9 cellular contexts compared by ENCODE assay signal in genomic region chr2:170817999-170818293, GRCh38. TPM values are rescaled to one million over a fixed set of nuclear protein-coding genes. Genes with fewer than 3 reads are reported as not detected.
A peak's percentile ranks its signal among the peaks of the same experiment; 100 is the strongest.
DNase-seq lines count a peak whose midpoint lies in the region; ATAC-seq, FAIRE-seq and TF ChIP-seq lines count a peak whose summit lies in the region.
"Had no signal": no experiment of that assay in that cellular context is flagged by ENCODE, and none has a peak within 500 bp of the region (broad histone marks: within the 10 kb centered on the region; RNA-seq: fewer than 3 reads in every experiment).

No MANE protein-coding gene starts in this region.

- H3K4me3 Mint-ChIP-seq in naive B cell, result peak overlapping the region; percentile 72 to 91 (median 84)

- RAD21 ChIA-PET in GM12878 (lab: Charles Lee; ENCODE audit: unreplicated experiment), result interaction anchor here (3.3 kb wide), 1 partner anchor 55 kb away, joined by 16 read pairs; no protein-coding TSS in a partner anchor

- FAIRE-seq in GM12878 (lab: Jason Lieb, UNC), result no peak

- peaks cover 16% of the 10 kb centered on the region for H3K4me1 ChIP-seq in GM12878 (ENCODE audit: control insufficient read depth, insufficient read depth, low read length)

- peak overlapping the region; percentile 91; the same call in 1 of the 2 replicates for H3K4me2 ChIP-seq in GM12878 (ENCODE audit: control insufficient read depth, insufficient read depth)

- H3K27me3 ChIP-seq in H7 (ENCODE audit: control insufficient read depth, insufficient read depth, low read length) (peaks cover 98% of the 10 kb centered on the region), GM12878 (replicated peaks in 1 of 2; ENCODE audit: control insufficient read depth in 2 of 2, insufficient read depth in 2 of 2, low read length in 1 of 2) (peaks cover 10 to 52% of the 10 kb centered on the region in 2 experiments)

- H3K79me2 ChIP-seq in GM12878 (ENCODE audit: control insufficient read depth, insufficient read depth, low read length), result no peaks in the 10 kb centered on the region

- intact Hi-C loops in GM12878 (cut with micrococcal nuclease; ENCODE audit: unreplicated experiment), result loop anchor here (5.0 to 10.0 kb wide), 2 partner anchors 333 to 886 kb away; no protein-coding TSS in a partner anchor

- TF ChIP-seq CTCF in AG10803 (conservative IDR thresholded peaks at IDR 0.05; ENCODE audit: low read length), result no peak
- no peak for TF ChIP-seq CTCF in GM12878 (IDR thresholded peaks at IDR 0.05 in 2 of 3, conservative IDR thresholded peaks at IDR 0.05 in 1 of 3; ENCODE audit: control insufficient read depth in 2 of 3, extremely low read depth in 1 of 3, insufficient read depth in 1 of 3, low read depth in 3 of 3, low read length in 3 of 3)

- no TSS peak for BruUV-seq in GM12878 (replicated peaks; lab: Mats Ljungman, UMichigan)

- ATAC-seq in GM12878, result peak; percentile 2; the same call in 2 of the 3 replicates
- ATAC-seq in naive B cell (ENCODE audit: low read depth in 2 of 2), result no peak
- ATAC-seq in GM21515 (IDR thresholded peaks at IDR 0.05; ENCODE audit: unreplicated experiment), result no peak

- TF ChIP-seq RAD21 in GM12878 (IDR thresholded peaks at IDR 0.05; ENCODE audit: insufficient read depth, low read depth, low read length), result no peak

- peak overlapping the region in 2 of 6 donors; percentile 18 to 87 for H3K27ac Mint-ChIP-seq in naive B cell

- TF ChIP-seq POLR2A in GM12878 (IDR thresholded peaks at IDR 0.05; ENCODE audit: low read depth, low read length), result no peak

- WGBS in GM12878 (ENCODE audit: insufficient coverage, insufficient replicate concordance, low lambda C conversion rate, missing lambda C conversion rate), result 0% methylated on average over 2 of the region's 23 CpGs

- H3K4me3 ChIP-seq in AG10803 (ENCODE audit: low read length) (peak overlapping the region; percentile 72), H7 (ENCODE audit: insufficient read depth, low read depth, low read length) (peak overlapping the region; percentile 50), GM12878 (peak overlapping the region; percentile 54; the same call in 1 of the 2 replicates)

- H3K4me1 Mint-ChIP-seq in naive B cell, result peaks cover 52 to 76% (median 66%) of the 10 kb centered on the region in 3 donors

- DNase-seq in AG10803 (ENCODE audit: low read depth) (peak; percentile 32), H7 (peak; percentile 77), GM12878 (ENCODE audit: low read depth, low spot score) (no peak), naive B cell (no peak), cortex of kidney (lab: John Stamatoyannopoulos, UW) (no peak), C1 segment of cervical spinal cord (lab: John Stamatoyannopoulos, UW) (no peak), NCI-H510A (lab: John Stamatoyannopoulos, UW) (no peak)
- DNase-seq: KBM-7 had no signal

- TF ChIP-seq EP300 in GM12878 (IDR thresholded peaks at IDR 0.05; ENCODE audit: borderline replicate concordance in 1 of 2, control insufficient read depth in 1 of 2, low read depth in 2 of 2, low read length in 2 of 2), result no peak

- CTCF ChIA-PET in GM12878 (lab: Yijun Ruan, JAX), result interaction anchor here (1.3 kb wide), 1 partner anchor 55 kb away, joined by 4 read pairs; no protein-coding TSS in a partner anchor

- peaks cover 6 to 19% of the 10 kb centered on the region in 2 donors for H3K36me3 Mint-ChIP-seq in naive B cell

- H2AFZ ChIP-seq in GM12878 (ENCODE audit: control insufficient read depth, low read depth, low read length), result peak overlapping the region; percentile 64; the same call in 1 of the 2 replicates

- H3K27me3 Mint-ChIP-seq in naive B cell, result peaks cover 73 to 95% (median 87%) of the 10 kb centered on the region in 3 donors

- SMC1A ChIA-PET in GM12878 (lab: Charles Lee; ENCODE audit: uncharacterized antibody, unreplicated experiment), result interaction anchor here (1.4 kb wide), 1 partner anchor 60 kb away, joined by 4 read pairs; no protein-coding TSS in a partner anchor

- H3K9me3 ChIP-seq in GM12878 (replicated peaks; ENCODE audit: control insufficient read depth, insufficient read depth, low read length), result no peaks in the 10 kb centered on the region; the same call in 2 of the 3 replicates

- H4K20me1 ChIP-seq in GM12878 (ENCODE audit: control insufficient read depth, insufficient read depth), result 0 out of 2 replicates have a peak, but pooled peaks cover 4% of the 10 kb centered on the region

- H3K9ac ChIP-seq in GM12878 (ENCODE audit: control insufficient read depth, insufficient read depth, low read length), result no peak overlapping the region

- H3K36me3 ChIP-seq in H7 (replicated peaks; ENCODE audit: control insufficient read depth, insufficient read depth, low read length) (no peaks in the 10 kb centered on the region), GM12878 (ENCODE audit: control insufficient read depth in 2 of 2, insufficient read depth in 2 of 2, low read length in 1 of 2) (no peaks in the 10 kb centered on the region)

- in situ Hi-C loops in GM12878 (cut with MboI), result loop anchor here (5.0 kb wide), 1 partner anchor 886 kb away; no protein-coding TSS in a partner anchor

- H3K9me3 Mint-ChIP-seq in naive B cell, result peaks cover 4 to 33% (median 17%) of the 10 kb centered on the region in 7 donors

- POLR2A ChIA-PET in GM12878 (lab: Charles Lee), result no interaction called here

- no peak overlapping the region for H3K27ac ChIP-seq in GM12878 (ENCODE audit: control insufficient read depth, insufficient read depth)

TF ChIP-seq in GM12878, 131 proteins besides CTCF, POLR2A, EP300 and RAD21:
- TF ChIP-seq RFX5 (IDR thresholded peaks at IDR 0.05; ENCODE audit: low read depth, low read length), result no peak
- TF ChIP-seq HDAC6 (IDR thresholded peaks at IDR 0.05; ENCODE audit: unreplicated experiment), result no peak
- TF ChIP-seq CREB1 (IDR thresholded peaks at IDR 0.05; ENCODE audit: low read depth), result no peak
- no peak for TF ChIP-seq NFXL1 (IDR thresholded peaks at IDR 0.05; ENCODE audit: borderline replicate concordance)
- no peak for TF ChIP-seq SPI1 (IDR thresholded peaks at IDR 0.05; ENCODE audit: borderline replicate concordance, insufficient read depth, low read depth, low read length)
- TF ChIP-seq SMAD1 (IDR thresholded peaks at IDR 0.05; ENCODE audit: low read depth, partially characterized antibody), result no peak
- TF ChIP-seq, protein P1, sequence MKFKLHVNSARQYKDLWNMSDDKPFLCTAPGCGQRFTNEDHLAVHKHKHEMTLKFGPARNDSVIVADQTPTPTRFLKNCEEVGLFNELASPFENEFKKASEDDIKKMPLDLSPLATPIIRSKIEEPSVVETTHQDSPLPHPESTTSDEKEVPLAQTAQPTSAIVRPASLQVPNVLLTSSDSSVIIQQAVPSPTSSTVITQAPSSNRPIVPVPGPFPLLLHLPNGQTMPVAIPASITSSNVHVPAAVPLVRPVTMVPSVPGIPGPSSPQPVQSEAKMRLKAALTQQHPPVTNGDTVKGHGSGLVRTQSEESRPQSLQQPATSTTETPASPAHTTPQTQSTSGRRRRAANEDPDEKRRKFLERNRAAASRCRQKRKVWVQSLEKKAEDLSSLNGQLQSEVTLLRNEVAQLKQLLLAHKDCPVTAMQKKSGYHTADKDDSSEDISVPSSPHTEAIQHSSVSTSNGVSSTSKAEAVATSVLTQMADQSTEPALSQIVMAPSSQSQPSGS (IDR thresholded peaks at IDR 0.05; ENCODE audit: low read length), result no peak

RNA-seq across cellular contexts. Expression of gene GAD1, which starts 1.3 kb away (rescaled TPM):
- 19.3 and 25.8 TPM in 2 replicates for total RNA-seq in H7 (2014; rRNA removed; shearing (Covaris generic))
- total RNA-seq in GM12878 (2013; cell fraction: nucleolus; rRNA removed), result 13.6 and 16.1 TPM in 2 replicates
- total RNA-seq in GM12878 (2014; rRNA removed) (0.23 and 0.44 TPM in 2 replicates), GM12878 (2014; rRNA removed; fragmentation: Illumina TruSeq; extraction: Trizol) (0.04 and 0.18 TPM in 2 replicates), GM12878 (2021) (0.43 and 0.62 TPM in 2 replicates)
- polyA plus RNA-seq in GM12878 (2011; ENCODE audit: low read depth), result 0.75 TPM
- polyA plus RNA-seq in GM12878 (2011; rRNA removed) (2.8 and 3.4 TPM in 2 replicates), GM12878 (2014; fragmentation: Illumina TruSeq; extraction: Trizol) (0.05 and 0.22 TPM in 2 replicates), GM12878 (2014; fragmentation: Nextera tagmentation; extraction: Ambion mirVana) (under 1 TPM; 0.06 to 0.07 TPM), GM12878 (2014; rRNA removed) (0.04 and 1.1 TPM in 2 replicates), GM12878 (2016; fragmentation: Nextera tagmentation; extraction: Ambion mirVana) (1 to 10 TPM in 1 of 2 experiments, under 1 TPM in 1; 0.78 to 1.1 TPM), naive B cell (ENCODE audit: low read depth in 6 of 6) (not detected)
- 3.1 and 3.7 TPM in 2 replicates for polyA plus RNA-seq in GM12878 (2011; cell fraction: cytosol; rRNA removed)
- 10.4 and 10.9 TPM in 2 replicates for polyA plus RNA-seq in GM12878 (2011; cell fraction: nucleus; rRNA removed)
- 1.7 and 2.1 TPM in 2 replicates for polyA plus RNA-seq in GM12878 (2012)
- 1.7 and 3.1 TPM in 2 replicates for polyA minus RNA-seq in GM12878 (2011; rRNA and poly(A)+ RNA removed)
- 1.2 and 1.9 TPM in 2 replicates for polyA minus RNA-seq in GM12878 (2011; cell fraction: cytosol; rRNA and poly(A)+ RNA removed)
- polyA minus RNA-seq in GM12878 (2011; cell fraction: nucleus; rRNA and poly(A)+ RNA removed), result 2.4 and 2.7 TPM in 2 replicates

RNA-seq across cellular contexts. Expression of gene ERICH2, which starts 47.8 kb away (rescaled TPM):
- 0.89 TPM in 1 of 2 replicates, not detected in the other for total RNA-seq in H7 (2014; rRNA removed; shearing (Covaris generic))
- total RNA-seq in GM12878 (2013; cell fraction: nucleolus; rRNA removed), result not detected in 2 replicates
- not detected in 2 replicates for total RNA-seq in GM12878 (2014; rRNA removed)
- not detected in 2 replicates for total RNA-seq in GM12878 (2014; rRNA removed; fragmentation: Illumina TruSeq; extraction: Trizol)
- total RNA-seq in GM12878 (2021), result not detected in 2 replicates
- polyA plus RNA-seq in GM12878 (2011; ENCODE audit: low read depth), result not detected
- 0.33 TPM in 1 of 2 replicates, not detected in the other for polyA plus RNA-seq in GM12878 (2011; rRNA removed)
- not detected in 2 replicates for polyA plus RNA-seq in GM12878 (2011; cell fraction: cytosol; rRNA removed)
- not detected in 2 replicates for polyA plus RNA-seq in GM12878 (2011; cell fraction: nucleus; rRNA removed)
- not detected in 2 replicates for polyA plus RNA-seq in GM12878 (2012)
- polyA plus RNA-seq in GM12878 (2014; fragmentation: Illumina TruSeq; extraction: Trizol), result not detected in 2 replicates
- not detected for polyA plus RNA-seq in GM12878 (2014; fragmentation: Nextera tagmentation; extraction: Ambion mirVana)
- polyA plus RNA-seq in GM12878 (2014; rRNA removed), result not detected in 2 replicates
- polyA plus RNA-seq in GM12878 (2016; fragmentation: Nextera tagmentation; extraction: Ambion mirVana), result not detected
- not detected in 2 replicates for polyA minus RNA-seq in GM12878 (2011; rRNA and poly(A)+ RNA removed)
- polyA minus RNA-seq in GM12878 (2011; cell fraction: cytosol; rRNA and poly(A)+ RNA removed), result not detected in 2 replicates
- not detected in 2 replicates for polyA minus RNA-seq in GM12878 (2011; cell fraction: nucleus; rRNA and poly(A)+ RNA removed)
- polyA plus RNA-seq in naive B cell (ENCODE audit: low read depth in 6 of 6), result not detected

Comparison
In these comparisons a context has a peak if more than half of its experiments do, and no peak if none do; other contexts are left out.
1. DNase-seq: peak in AG10803 (single experiment) and H7 (single experiment); none in GM12878 (single experiment), naive B cell (single experiment), cortex of kidney (single experiment), C1 segment of cervical spinal cord (0 of 14) and NCI-H510A (single experiment).
2. Peak in every context shown above with its lines, with median percentiles within 50 percentile points of each other: H3K4me3 ChIP-seq.